Comparison of ENCODE assay signal across 16 cellular contexts in the genomic region with DNA sequence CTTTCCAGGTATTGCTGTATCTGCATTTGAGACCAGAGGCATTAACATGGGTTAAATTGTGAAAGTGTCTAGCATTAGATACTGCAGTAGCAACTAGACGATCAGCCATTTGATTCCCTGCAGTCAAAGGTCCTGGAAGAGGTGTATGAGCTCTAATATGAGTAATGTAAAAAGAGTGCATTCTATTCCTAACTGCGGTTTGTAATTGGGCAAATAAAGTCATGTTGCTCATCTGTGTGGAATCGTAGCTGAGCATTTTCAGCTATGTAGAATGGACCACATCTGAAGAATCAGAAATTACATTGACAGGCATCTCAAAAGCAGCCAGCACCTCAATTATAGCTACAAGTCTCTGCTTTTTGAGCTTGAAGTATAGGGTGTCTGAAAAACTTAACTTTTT.
A peak's percentile ranks its signal among the peaks of the same experiment; 100 is the strongest.
DNase-seq lines count a peak whose midpoint lies in the region; ATAC-seq and TF ChIP-seq lines count a peak whose summit lies in the region.
"Had no signal": no experiment of that assay in that cellular context is flagged by ENCODE, and none has a peak within 500 bp of the region (broad histone marks: within the 10 kb centered on the region; RNA-seq: fewer than 3 reads in every experiment).

No MANE protein-coding gene starts in this region.

- ATAC-seq in stimulated activated effector memory CD8-positive, alpha-beta T cell treated with anti-CD3 and anti-CD28 coated beads, Interleukin-12 subunit alpha, Interleukin-12 subunit beta, amount 100 ng/mL, for 72 hours, result no peak
- ATAC-seq: HepG2, PC-3 had no signal

- H3K79me2 ChIP-seq in smooth muscle cell (ENCODE audit: low read depth), result no peaks in the 10 kb centered on the region

- TF ChIP-seq CTCF in epithelial cell of esophagus (IDR thresholded peaks at IDR 0.05; ENCODE audit: insufficient read depth, low read depth, low read length, missing control alignments) (no peak), smooth muscle cell (IDR thresholded peaks at IDR 0.05; ENCODE audit: borderline replicate concordance, insufficient read depth, poor library complexity, severe bottlenecking) (no peak), Peyer's patch (IDR thresholded peaks at IDR 0.05) (no peak)

- H3K4me1 Mint-ChIP-seq in stimulated activated effector memory CD8-positive, alpha-beta T cell treated with anti-CD3 and anti-CD28 coated beads, Interleukin-12 subunit alpha, Interleukin-12 subunit beta, amount 100 ng/mL, for 72 hours, result no peaks in the 10 kb centered on the region

- H3K4me2 ChIP-seq in smooth muscle cell, result peak overlapping the region; percentile 32
- H3K4me2 ChIP-seq: SK-N-SH had no signal

- H4K20me1 ChIP-seq in smooth muscle cell (ENCODE audit: low read depth), result no peaks in the 10 kb centered on the region

- no peak overlapping the region for H2AFZ ChIP-seq in smooth muscle cell (ENCODE audit: low read depth)

- H3K9me3 ChIP-seq in smooth muscle cell (replicated peaks; ENCODE audit: low read depth) (no peaks in the 10 kb centered on the region), Peyer's patch (no peaks in the 10 kb centered on the region)
- H3K9me3 ChIP-seq: SK-N-SH had no signal

- H3K27ac Mint-ChIP-seq in stimulated activated effector memory CD8-positive, alpha-beta T cell treated with anti-CD3 and anti-CD28 coated beads, Interleukin-12 subunit alpha, Interleukin-12 subunit beta, amount 100 ng/mL, for 72 hours, result no peak overlapping the region

- H3K4me3 Mint-ChIP-seq in stimulated activated effector memory CD8-positive, alpha-beta T cell treated with anti-CD3 and anti-CD28 coated beads, Interleukin-12 subunit alpha, Interleukin-12 subunit beta, amount 100 ng/mL, for 72 hours, result no peak overlapping the region

- H3F3A ChIP-seq in smooth muscle cell (ENCODE audit: low read depth), result peaks cover 16% of the 10 kb centered on the region

- DNase-seq in GM03348 (ENCODE audit: low spot score) (peak; percentile 12), NCI-H226 (peak; percentile 9), epithelial cell of esophagus (ENCODE audit: low read depth) (peak; percentile 61), smooth muscle cell (lab: John Stamatoyannopoulos, UW; ENCODE audit: unreplicated experiment) (no peak), Peyer's patch (no peak)
- no peak for DNase-seq in stimulated activated effector memory CD8-positive, alpha-beta T cell treated with anti-CD3 and anti-CD28 coated beads, Interleukin-12 subunit alpha, Interleukin-12 subunit beta, amount 100 ng/mL, for 72 hours (ENCODE audit: low spot score in 2 of 2)
- no peak for DNase-seq in activated CD4-positive, alpha-beta T cell treated with anti-CD3 and anti-CD28 coated beads for 4 hours
- DNase-seq: C1 segment of cervical spinal cord, DMS 273 treated with DMSO at 0.1 percent for 48 hours, NCI-H187 treated with DMSO at 0.1 percent for 48 hours, NCI-H446 treated with DMSO at 0.1 percent for 48 hours, NCI-H748 treated with DMSO at 0.1 percent for 48 hours, PC-3, Right ventricle myocardium superior, SK-N-SH had no signal

- H3K4me3 ChIP-seq in epithelial cell of esophagus (ENCODE audit: low read length) (no peak overlapping the region), smooth muscle cell (no peak overlapping the region), Peyer's patch (no peak overlapping the region)

- H3K4me1 ChIP-seq in smooth muscle cell (ENCODE audit: low read depth), result peaks cover 34% of the 10 kb centered on the region
- no peaks in the 10 kb centered on the region for H3K4me1 ChIP-seq in Peyer's patch

- H3K27me3 ChIP-seq in smooth muscle cell (ENCODE audit: low read depth) (no peaks in the 10 kb centered on the region), Peyer's patch (no peaks in the 10 kb centered on the region)

- H3K9me3 Mint-ChIP-seq in stimulated activated effector memory CD8-positive, alpha-beta T cell treated with anti-CD3 and anti-CD28 coated beads, Interleukin-12 subunit alpha, Interleukin-12 subunit beta, amount 100 ng/mL, for 72 hours, result no peaks in the 10 kb centered on the region

- 37% methylated on average over 3 of the region's 3 CpGs for WGBS in smooth muscle cell (ENCODE audit: low lambda C conversion rate)

- H3K27ac ChIP-seq in smooth muscle cell (ENCODE audit: low read depth) (peak overlapping the region; percentile 52), Peyer's patch (no peak overlapping the region)

- no peak for TF ChIP-seq POLR2A in Peyer's patch (IDR thresholded peaks at IDR 0.05)

- no peaks in the 10 kb centered on the region for H3K36me3 ChIP-seq in smooth muscle cell (ENCODE audit: low read depth)
- H3K36me3 ChIP-seq in Peyer's patch, result no peaks in the 10 kb centered on the region

- no peak overlapping the region for H3K9ac ChIP-seq in smooth muscle cell (ENCODE audit: low read depth)
- H3K9ac ChIP-seq: SK-N-SH had no signal

- H3K36me3 Mint-ChIP-seq in stimulated activated effector memory CD8-positive, alpha-beta T cell treated with anti-CD3 and anti-CD28 coated beads, Interleukin-12 subunit alpha, Interleukin-12 subunit beta, amount 100 ng/mL, for 72 hours, result no peaks in the 10 kb centered on the region

Comparison
In these comparisons a context has a peak if more than half of its experiments do, and no peak if none do; other contexts are left out.
1. DNase-seq: peak in GM03348 (single experiment), NCI-H226 (single experiment) and epithelial cell of esophagus (single experiment); none in smooth muscle cell (single experiment), stimulated activated effector memory CD8-positive, alpha-beta T cell treated with anti-CD3 and anti-CD28 coated beads, Interleukin-12 subunit alpha, Interleukin-12 subunit beta, amount 100 ng/mL, for 72 hours (0 of 2), Peyer's patch (0 of 3) and activated CD4-positive, alpha-beta T cell treated with anti-CD3 and anti-CD28 coated beads for 4 hours (0 of 2).